Comparison of ENCODE assay signal across 2 cellular contexts in genomic region chr4:122833999-122834398, GRCh38.
TF ChIP-seq lines count a peak whose summit lies in the region.

No MANE protein-coding gene starts in this region.

TF ChIP-seq in GM23338, 12 proteins besides CTCF, POLR2A, EP300 and RAD21 (continued from another document):
- TF ChIP-seq, protein P1, sequence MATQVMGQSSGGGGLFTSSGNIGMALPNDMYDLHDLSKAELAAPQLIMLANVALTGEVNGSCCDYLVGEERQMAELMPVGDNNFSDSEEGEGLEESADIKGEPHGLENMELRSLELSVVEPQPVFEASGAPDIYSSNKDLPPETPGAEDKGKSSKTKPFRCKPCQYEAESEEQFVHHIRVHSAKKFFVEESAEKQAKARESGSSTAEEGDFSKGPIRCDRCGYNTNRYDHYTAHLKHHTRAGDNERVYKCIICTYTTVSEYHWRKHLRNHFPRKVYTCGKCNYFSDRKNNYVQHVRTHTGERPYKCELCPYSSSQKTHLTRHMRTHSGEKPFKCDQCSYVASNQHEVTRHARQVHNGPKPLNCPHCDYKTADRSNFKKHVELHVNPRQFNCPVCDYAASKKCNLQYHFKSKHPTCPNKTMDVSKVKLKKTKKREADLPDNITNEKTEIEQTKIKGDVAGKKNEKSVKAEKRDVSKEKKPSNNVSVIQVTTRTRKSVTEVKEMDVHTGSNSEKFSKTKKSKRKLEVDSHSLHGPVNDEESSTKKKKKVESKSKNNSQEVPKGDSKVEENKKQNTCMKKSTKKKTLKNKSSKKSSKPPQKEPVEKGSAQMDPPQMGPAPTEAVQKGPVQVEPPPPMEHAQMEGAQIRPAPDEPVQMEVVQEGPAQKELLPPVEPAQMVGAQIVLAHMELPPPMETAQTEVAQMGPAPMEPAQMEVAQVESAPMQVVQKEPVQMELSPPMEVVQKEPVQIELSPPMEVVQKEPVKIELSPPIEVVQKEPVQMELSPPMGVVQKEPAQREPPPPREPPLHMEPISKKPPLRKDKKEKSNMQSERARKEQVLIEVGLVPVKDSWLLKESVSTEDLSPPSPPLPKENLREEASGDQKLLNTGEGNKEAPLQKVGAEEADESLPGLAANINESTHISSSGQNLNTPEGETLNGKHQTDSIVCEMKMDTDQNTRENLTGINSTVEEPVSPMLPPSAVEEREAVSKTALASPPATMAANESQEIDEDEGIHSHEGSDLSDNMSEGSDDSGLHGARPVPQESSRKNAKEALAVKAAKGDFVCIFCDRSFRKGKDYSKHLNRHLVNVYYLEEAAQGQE (IDR thresholded peaks at IDR 0.05; ENCODE audit: unreplicated experiment), result no peak
- TF ChIP-seq NANOG (IDR thresholded peaks at IDR 0.05; ENCODE audit: borderline replicate concordance) (no peak; the same call in 1 of the 2 replicates), CREB1 (CRISPR knock-in tag; IDR thresholded peaks at IDR 0.05; ENCODE audit: low read depth) (no peak), ZNF331 (CRISPR knock-in tag; IDR thresholded peaks at IDR 0.05; ENCODE audit: low read depth) (no peak), EZH2 (IDR thresholded peaks at IDR 0.05; ENCODE audit: low read depth, unreplicated experiment) (no peak), EZH2phosphoT487 (IDR thresholded peaks at IDR 0.05; ENCODE audit: unreplicated experiment) (no peak), ZNF462 (CRISPR knock-in tag; IDR thresholded peaks at IDR 0.05) (no peak), STAT1 (IDR thresholded peaks at IDR 0.05; ENCODE audit: unreplicated experiment) (no peak), ZNF114 (CRISPR knock-in tag; IDR thresholded peaks at IDR 0.05) (no peak), POLR2AphosphoS5 (IDR thresholded peaks at IDR 0.05; ENCODE audit: low read depth) (no peak)
- TF ChIP-seq, protein P2, sequence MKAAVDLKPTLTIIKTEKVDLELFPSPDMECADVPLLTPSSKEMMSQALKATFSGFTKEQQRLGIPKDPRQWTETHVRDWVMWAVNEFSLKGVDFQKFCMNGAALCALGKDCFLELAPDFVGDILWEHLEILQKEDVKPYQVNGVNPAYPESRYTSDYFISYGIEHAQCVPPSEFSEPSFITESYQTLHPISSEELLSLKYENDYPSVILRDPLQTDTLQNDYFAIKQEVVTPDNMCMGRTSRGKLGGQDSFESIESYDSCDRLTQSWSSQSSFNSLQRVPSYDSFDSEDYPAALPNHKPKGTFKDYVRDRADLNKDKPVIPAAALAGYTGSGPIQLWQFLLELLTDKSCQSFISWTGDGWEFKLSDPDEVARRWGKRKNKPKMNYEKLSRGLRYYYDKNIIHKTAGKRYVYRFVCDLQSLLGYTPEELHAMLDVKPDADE (IDR thresholded peaks at IDR 0.05), result no peak

TF ChIP-seq in WTC11, 78 proteins besides CTCF, POLR2A, EP300 and RAD21 (continued from another document):
- TF ChIP-seq ARID4B (CRISPR knock-in tag; IDR thresholded peaks at IDR 0.05; ENCODE audit: borderline replicate concordance), result no peak
- TF ChIP-seq, protein P3, sequence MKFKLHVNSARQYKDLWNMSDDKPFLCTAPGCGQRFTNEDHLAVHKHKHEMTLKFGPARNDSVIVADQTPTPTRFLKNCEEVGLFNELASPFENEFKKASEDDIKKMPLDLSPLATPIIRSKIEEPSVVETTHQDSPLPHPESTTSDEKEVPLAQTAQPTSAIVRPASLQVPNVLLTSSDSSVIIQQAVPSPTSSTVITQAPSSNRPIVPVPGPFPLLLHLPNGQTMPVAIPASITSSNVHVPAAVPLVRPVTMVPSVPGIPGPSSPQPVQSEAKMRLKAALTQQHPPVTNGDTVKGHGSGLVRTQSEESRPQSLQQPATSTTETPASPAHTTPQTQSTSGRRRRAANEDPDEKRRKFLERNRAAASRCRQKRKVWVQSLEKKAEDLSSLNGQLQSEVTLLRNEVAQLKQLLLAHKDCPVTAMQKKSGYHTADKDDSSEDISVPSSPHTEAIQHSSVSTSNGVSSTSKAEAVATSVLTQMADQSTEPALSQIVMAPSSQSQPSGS (CRISPR knock-in tag; IDR thresholded peaks at IDR 0.05; ENCODE audit: borderline replicate concordance, low read depth), result no peak
